Comparison of ENCODE assay signal across 8 cellular contexts in the genomic region with DNA sequence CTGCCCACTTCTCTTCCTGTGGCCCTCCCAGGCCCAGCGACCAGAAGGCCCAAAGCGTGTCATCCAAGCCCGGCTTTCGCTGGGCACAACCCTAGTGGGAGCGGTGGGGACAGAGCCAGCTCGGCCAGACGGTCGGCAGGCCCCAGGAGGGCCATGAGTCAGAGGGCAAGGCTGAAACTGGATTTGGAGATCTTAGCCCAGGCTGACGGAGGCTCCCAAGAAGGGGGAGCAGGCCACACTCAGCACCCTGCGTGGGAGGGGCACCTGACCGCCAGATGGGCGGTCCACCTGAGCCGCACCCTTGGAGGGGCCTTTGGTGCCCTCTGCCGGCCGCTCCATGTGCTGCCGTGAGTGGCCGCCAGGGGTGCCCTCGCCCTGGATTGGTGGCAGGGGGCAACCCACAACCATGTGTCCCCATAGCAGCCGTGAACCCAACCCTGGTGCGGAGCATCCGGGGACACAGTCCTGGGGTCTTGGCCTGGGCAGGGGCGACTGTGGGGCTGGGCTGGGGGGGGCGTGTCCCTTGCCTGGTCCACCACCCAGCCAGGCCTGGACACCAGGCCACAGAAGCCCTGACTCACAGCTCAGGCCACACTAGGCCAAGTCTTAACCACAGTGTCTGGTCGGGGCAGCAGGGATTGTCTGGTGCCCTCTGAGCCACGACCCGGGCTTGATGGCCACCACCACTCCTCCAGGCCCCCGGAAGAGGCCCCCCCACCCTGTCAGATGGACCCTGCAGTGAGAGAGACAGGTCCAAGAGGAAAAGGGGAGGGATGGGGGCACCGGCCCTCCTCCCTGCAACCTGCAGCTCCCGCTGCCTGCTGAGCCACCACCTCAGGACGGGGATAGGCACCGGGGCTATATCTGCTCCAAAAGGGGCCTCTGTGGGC. TPM values are rescaled to one million over a fixed set of nuclear protein-coding genes. Genes with fewer than 3 reads are reported as not detected.
DNase-seq lines count a peak whose midpoint lies in the region; ATAC-seq, FAIRE-seq and TF ChIP-seq lines count a peak whose summit lies in the region.

No MANE protein-coding gene starts in this region.

- CTCF ChIA-PET in AG04449 (lab: Yijun Ruan, JAX), result interaction anchor here (0.6 to 10.2 kb wide), 21 partner anchors 8 to 192 kb away, joined by 3 to 198 read pairs (median 4); partner anchors contain the start of genes DEAF1, EPS8L2, GATD1 and TALDO1

- peak; percentile 76 for FAIRE-seq in GM18507 (lab: Jason Lieb, UNC)

- H3K36me3 ChIP-seq in MG63, result no peaks in the 10 kb centered on the region
- no peaks in the 10 kb centered on the region for H3K36me3 ChIP-seq in brain microvascular endothelial cell (replicated peaks)

- POLR2A ChIA-PET in AG04449 (lab: Yijun Ruan, JAX), result no interaction called here

- H3K27ac ChIP-seq in VCaP (peak overlapping the region; percentile 94), brain microvascular endothelial cell (no peak overlapping the region)

- ATAC-seq in GM19324 (IDR thresholded peaks at IDR 0.05; ENCODE audit: low FRiP score, unreplicated experiment), result no peak

- no peaks in the 10 kb centered on the region for H3K9me3 ChIP-seq in MG63

- DNase-seq in AG04449 (ENCODE audit: low read depth, low spot score), result no peak
- peak; percentile 83 for DNase-seq in GM18507 (ENCODE audit: extremely low spot score, insufficient read length, low read depth)
- DNase-seq in MG63, result peak; percentile 99
- DNase-seq in brain microvascular endothelial cell, result peak; percentile 53
- peak; percentile 77 for DNase-seq in inferior parietal cortex (ENCODE audit: extremely low spot score)
- DNase-seq in stimulated activated CD4-positive, alpha-beta T cell treated with anti-CD3 and anti-CD28 coated beads, Interleukin-12 subunit alpha, Interleukin-12 subunit beta, amount 100 ng/mL, for 48 hours (ENCODE audit: low read depth in 2 of 3, low spot score in 1 of 3), result peak; percentile 61 to 82 (median 76)

- H3K27me3 ChIP-seq in MG63 (no peaks in the 10 kb centered on the region), brain microvascular endothelial cell (replicated peaks) (peaks cover 10% of the 10 kb centered on the region)

- in situ Hi-C loops in brain microvascular endothelial cell (cut with HindIII; ENCODE audit: low pct_ligation_motif_present, low sequenced_read_pairs), result no loop called here

- peak; percentile 99 for TF ChIP-seq CTCF in AG04449 (IDR thresholded peaks at IDR 0.05; ENCODE audit: insufficient read depth, low read length, missing control alignments)
- peak; percentile 91 for TF ChIP-seq CTCF in VCaP (conservative IDR thresholded peaks at IDR 0.05)
- TF ChIP-seq CTCF in brain microvascular endothelial cell (IDR thresholded peaks at IDR 0.05; ENCODE audit: low read depth, low read length, missing control alignments), result peak; percentile 100

- H3K4me3 ChIP-seq in AG04449 (ENCODE audit: low read depth, low read length), result no peak overlapping the region
- no peak overlapping the region for H3K4me3 ChIP-seq in MG63
- H3K4me3 ChIP-seq in brain microvascular endothelial cell (ENCODE audit: low read depth, low read length), result no peak overlapping the region

RNA-seq across cellular contexts. Expression of gene TALDO1, which starts 19.2 kb away (rescaled TPM):
- 200 and 209 TPM in 2 replicates for total RNA-seq in MG63 (2014; rRNA removed; shearing (Covaris generic); ENCODE audit: low replicate concordance)

RNA-seq across cellular contexts. Expression of gene EPS8L2, which starts 22.1 kb away (rescaled TPM):
- 10.7 and 23.4 TPM in 2 replicates for total RNA-seq in MG63 (2014; rRNA removed; shearing (Covaris generic); ENCODE audit: low replicate concordance)

RNA-seq across cellular contexts. Expression of gene TMEM80, which starts 32.5 kb away (rescaled TPM):
- total RNA-seq in MG63 (2014; rRNA removed; shearing (Covaris generic); ENCODE audit: low replicate concordance), result 32.4 and 98.7 TPM in 2 replicates

RNA-seq across cellular contexts. Expression of gene DEAF1, which starts 33.1 kb away (rescaled TPM):
- total RNA-seq in MG63 (2014; rRNA removed; shearing (Covaris generic); ENCODE audit: low replicate concordance), result 14.8 and 34.6 TPM in 2 replicates

RNA-seq across cellular contexts. Expression of gene GATD1, which starts 49.2 kb away (rescaled TPM):
- 46.1 and 80.1 TPM in 2 replicates for total RNA-seq in MG63 (2014; rRNA removed; shearing (Covaris generic); ENCODE audit: low replicate concordance)
